13 cellular contexts compared by ENCODE assay signal in genomic region chr5:16992006-16992405, GRCh38. TPM values are rescaled to one million over a fixed set of nuclear protein-coding genes. Genes with fewer than 3 reads are reported as not detected.
DNase-seq lines count a peak whose midpoint lies in the region; ATAC-seq and TF ChIP-seq lines count a peak whose summit lies in the region.
"Had no signal": no experiment of that assay in that cellular context is flagged by ENCODE, and none has a peak within 500 bp of the region (broad histone marks: within the 10 kb centered on the region; RNA-seq: fewer than 3 reads in every experiment).

No MANE protein-coding gene starts in this region.

- no peak overlapping the region for H3K4ac ChIP-seq in neuronal stem cell (ENCODE audit: low read length)

- no peak overlapping the region for H2AFZ ChIP-seq in neuronal stem cell (ENCODE audit: low read length)

- no peak overlapping the region for H2BK15ac ChIP-seq in neuronal stem cell (ENCODE audit: low read length)

- H4K8ac ChIP-seq in neuronal stem cell (ENCODE audit: low read depth, low read length): no peak overlapping the region

- DNase-seq in GM03348 (ENCODE audit: low spot score) (peak; percentile 40), NCI-H226 (peak; percentile 42), choroid plexus epithelial cell (ENCODE audit: low read depth) (peak; percentile 34), neural crest cell (ENCODE audit: low read depth, low spot score) (no peak), neuronal stem cell (ENCODE audit: low spot score) (no peak), ecto neural progenitor cell (ENCODE audit: low spot score) (no peak), DMS153 (lab: John Stamatoyannopoulos, UW) (no peak)
- DNase-seq: NCI-H1048, NCI-H446 had no signal

- whole genome bisulfite sequencing in neuronal stem cell (ENCODE audit: extremely low coverage in 2 of 2, insufficient read length in 2 of 2, insufficient replicate concordance in 1 of 2), 2 donors: no CpG with 5 or more reads among the region's 2 CpGs

- no peaks in the 10 kb centered on the region for H3K27me3 ChIP-seq in neuronal stem cell (ENCODE audit: control insufficient read depth in 3 of 3, insufficient read depth in 3 of 3, low read depth in 1 of 3, low read length in 3 of 3)

- H3K9me3 ChIP-seq in neuronal stem cell (replicated peaks in 1 of 2; ENCODE audit: control insufficient read depth in 2 of 2, insufficient read depth in 1 of 2, low read depth in 1 of 2, low read length in 2 of 2): no peaks in the 10 kb centered on the region

- ATAC-seq in GM19467 (IDR thresholded peaks at IDR 0.05; ENCODE audit: unreplicated experiment): no peak
- ATAC-seq: left lobe of liver; natural killer cell treated with Interleukin-12 subunit alpha and Interleukin-12 subunit beta and Interleukin-15 and Interleukin-18, amount 100 ng/mL, for 72 hours had no signal

- no peak overlapping the region for H3K27ac ChIP-seq in neuronal stem cell (replicated peaks; ENCODE audit: low read length)

- H2AK5ac ChIP-seq in neuronal stem cell (ENCODE audit: low read depth, low read length): no peak overlapping the region

- no peak overlapping the region for H3K14ac ChIP-seq in neuronal stem cell (ENCODE audit: low read length)

- H2BK120ac ChIP-seq in neuronal stem cell (ENCODE audit: low read depth, low read length): no peak overlapping the region

- peaks cover 4% of the 10 kb centered on the region for H3K36me3 Mint-ChIP-seq in neural crest cell (ENCODE audit: low read depth)
- H3K36me3 Mint-ChIP-seq: natural killer cell treated with Interleukin-12 subunit alpha and Interleukin-12 subunit beta and Interleukin-15 and Interleukin-18, amount 100 ng/mL, for 72 hours had no signal

- no peak overlapping the region for H4K91ac ChIP-seq in neuronal stem cell (ENCODE audit: low read depth, low read length, poor library complexity)

- no peak overlapping the region for H2BK5ac ChIP-seq in neuronal stem cell (ENCODE audit: low read length)

- H3K9ac ChIP-seq in neuronal stem cell (ENCODE audit: low read depth, low read length, poor library complexity): no peak overlapping the region

- no peak for TF ChIP-seq CTCF in choroid plexus epithelial cell (conservative IDR thresholded peaks at IDR 0.05; ENCODE audit: low read depth, low read length)
- TF ChIP-seq CTCF in neural crest cell (conservative IDR thresholded peaks at IDR 0.05): no peak

- H3K27ac Mint-ChIP-seq in neural crest cell (ENCODE audit: unreplicated experiment): peak overlapping the region; percentile 51
- H3K27ac Mint-ChIP-seq: activated naive CD4-positive, alpha-beta T cell treated with anti-CD3 and anti-CD28 coated beads, Interleukin-2, amount 50 U/mL, for 72 hours; natural killer cell treated with Interleukin-12 subunit alpha and Interleukin-12 subunit beta and Interleukin-15 and Interleukin-18, amount 100 ng/mL, for 72 hours had no signal

- peak overlapping the region; percentile 13 for H3K4me3 Mint-ChIP-seq in neural crest cell
- H3K4me3 Mint-ChIP-seq: natural killer cell treated with Interleukin-12 subunit alpha and Interleukin-12 subunit beta and Interleukin-15 and Interleukin-18, amount 100 ng/mL, for 72 hours had no signal

- H3K36me3 ChIP-seq in neuronal stem cell (replicated peaks in 1 of 2; ENCODE audit: control insufficient read depth in 2 of 2, insufficient read depth in 2 of 2, low read length in 2 of 2): no peaks in the 10 kb centered on the region

- H3K79me1 ChIP-seq in neuronal stem cell (ENCODE audit: low read depth, low read length): no peaks in the 10 kb centered on the region

- no peak overlapping the region for H3K4me2 ChIP-seq in neuronal stem cell (ENCODE audit: insufficient read depth, low read length, poor library complexity, severe bottlenecking)

- peaks cover 4% of the 10 kb centered on the region for H3K27me3 Mint-ChIP-seq in neural crest cell (ENCODE audit: low read depth)
- H3K27me3 Mint-ChIP-seq: natural killer cell treated with Interleukin-12 subunit alpha and Interleukin-12 subunit beta and Interleukin-15 and Interleukin-18, amount 100 ng/mL, for 72 hours had no signal

- H3K9me3 Mint-ChIP-seq in neural crest cell: no peaks in the 10 kb centered on the region
- H3K9me3 Mint-ChIP-seq: activated naive CD4-positive, alpha-beta T cell treated with anti-CD3 and anti-CD28 coated beads, Interleukin-2, amount 50 U/mL, for 72 hours; natural killer cell treated with Interleukin-12 subunit alpha and Interleukin-12 subunit beta and Interleukin-15 and Interleukin-18, amount 100 ng/mL, for 72 hours had no signal

- H3K4me3 ChIP-seq in choroid plexus epithelial cell (ENCODE audit: low read depth, low read length) (no peak overlapping the region), neuronal stem cell (ENCODE audit: low read length in 2 of 2) (no peak overlapping the region)

- H3K18ac ChIP-seq in neuronal stem cell (ENCODE audit: low read length): no peak overlapping the region

- H3K4me1 Mint-ChIP-seq in neural crest cell: peaks cover 56% of the 10 kb centered on the region

- peaks cover 4 to 6% of the 10 kb centered on the region in 2 donors for H3K4me1 ChIP-seq in neuronal stem cell (ENCODE audit: control insufficient read depth in 2 of 2, insufficient read depth in 1 of 2, low read depth in 1 of 2, low read length in 2 of 2)

- H2BK12ac ChIP-seq in neuronal stem cell (ENCODE audit: low read length): no peak overlapping the region

- no peak overlapping the region for H3K23ac ChIP-seq in neuronal stem cell (ENCODE audit: low read depth, low read length, poor library complexity)

RNA-seq across cellular contexts. Expression of gene MYO10, which starts 55.9 kb away (rescaled TPM):
- total RNA-seq in neural crest cell: 93.4 and 94.4 TPM in 2 replicates
- 54.4 TPM for polyA plus RNA-seq in neuronal stem cell (2013, experiment 1 of 2)
- 55.6 TPM for polyA plus RNA-seq in neuronal stem cell (2013, experiment 2 of 2)
- total RNA-seq: natural killer cell treated with Interleukin-12 subunit alpha and Interleukin-12 subunit beta and Interleukin-15 and Interleukin-18, amount 100 ng/mL, for 72 hours had no signal

Comparison
In these comparisons a context has a peak if more than half of its experiments do, and no peak if none do; other contexts are left out.
1. DNase-seq: peak in GM03348 (single experiment), NCI-H226 (single experiment) and choroid plexus epithelial cell (single experiment); none in neural crest cell (single experiment), neuronal stem cell (single experiment), ecto neural progenitor cell (single experiment) and DMS153 (single experiment).